Comparison of ENCODE assay signal across 8 cellular contexts in the genomic region with DNA sequence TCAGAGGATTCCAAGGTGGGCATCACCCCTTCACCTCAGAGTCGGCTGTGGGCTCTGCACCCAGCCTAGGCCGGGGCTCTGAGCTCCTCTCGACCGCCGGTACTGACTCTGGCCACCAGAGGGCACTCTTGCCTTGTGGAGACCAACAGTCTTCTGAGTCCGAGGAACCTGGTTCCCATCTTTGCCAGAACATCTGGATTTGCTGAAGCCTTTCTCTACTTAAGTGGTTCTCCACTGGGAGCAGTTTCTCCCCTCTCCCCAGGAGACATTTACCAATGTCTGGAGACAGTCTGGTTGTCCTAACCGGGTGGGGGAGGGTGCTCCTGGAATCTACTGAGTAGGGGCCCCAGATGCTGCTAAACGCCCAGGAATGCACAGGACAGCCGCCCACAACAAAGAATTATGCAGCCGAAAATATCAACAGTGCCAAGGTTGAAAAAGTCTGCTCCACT. TPM values are rescaled to one million over a fixed set of nuclear protein-coding genes. Genes with fewer than 3 reads are reported as not detected.
DNase-seq lines count a peak whose midpoint lies in the region; ATAC-seq, FAIRE-seq and TF ChIP-seq lines count a peak whose summit lies in the region.

No MANE protein-coding gene starts in this region.

- FAIRE-seq in HTR-8/SVneo (lab: Jason Lieb, UNC), result no peak

- ATAC-seq in HG03469 (IDR thresholded peaks at IDR 0.05; ENCODE audit: unreplicated experiment), result no peak

- H3K4me3 ChIP-seq in epithelial cell of proximal tubule (ENCODE audit: low read depth, low read length), result no peak overlapping the region

- TF ChIP-seq CTCF in epithelial cell of proximal tubule (conservative IDR thresholded peaks at IDR 0.05; ENCODE audit: low read depth, low read length), result peak; percentile 96

- peak; percentile 95 for DNase-seq in DMS 273 (lab: John Stamatoyannopoulos, UW; ENCODE audit: unreplicated experiment)
- DNase-seq in HTR-8/SVneo (ENCODE audit: insufficient read length, low spot score), result peak; percentile 83
- DNase-seq in OCI-M1 (lab: John Stamatoyannopoulos, UW), result peak; percentile 91
- DNase-seq in activated T-cell treated with anti-CD3 and anti-CD28 coated beads for 1 hour (ENCODE audit: low read depth), result peak; percentile 92
- DNase-seq in epithelial cell of proximal tubule (ENCODE audit: low read depth), result no peak
- DNase-seq in myocyte (ENCODE audit: low read depth), result peak; percentile 87
- peak; percentile 59 to 88 for DNase-seq in stimulated activated CD8-positive, alpha-beta memory T cell treated with anti-CD3 and anti-CD28 coated beads, Interleukin-4, amount 100 ng/mL, for 4 hours (ENCODE audit: low read depth in 2 of 2, low spot score in 1 of 2)

RNA-seq across cellular contexts. Expression of gene ETV3L, which starts 9.4 kb away (rescaled TPM):
- total RNA-seq in epithelial cell of proximal tubule (not detected in 2 replicates), myocyte (not detected in 2 replicates)
- polyA plus RNA-seq in myocyte (2012), result not detected

RNA-seq across cellular contexts. Expression of gene ARHGEF11, which starts 44.7 kb away (rescaled TPM):
- total RNA-seq in epithelial cell of proximal tubule (15.9 and 19.3 TPM in 2 replicates), myocyte (19.3 and 22.0 TPM in 2 replicates)
- polyA plus RNA-seq in myocyte (2012), result 13.6 TPM

RNA-seq across cellular contexts. Expression of gene ETV3, which starts 48.0 kb away (rescaled TPM):
- total RNA-seq in epithelial cell of proximal tubule, result 6.9 and 7.7 TPM in 2 replicates
- total RNA-seq in myocyte, result 9.7 and 11.7 TPM in 2 replicates
- 12.2 TPM for polyA plus RNA-seq in myocyte (2012)
